Comparison of ENCODE assay signal across 8 cellular contexts in genomic region chr17:64413505-64413904, GRCh38. TPM values are rescaled to one million over a fixed set of nuclear protein-coding genes. Genes with fewer than 3 reads are reported as not detected.
DNase-seq lines count a peak whose midpoint lies in the region; ATAC-seq and TF ChIP-seq lines count a peak whose summit lies in the region.

No MANE protein-coding gene starts in this region.

- peaks cover 34% of the 10 kb centered on the region; the same call in 1 of the 2 replicates for H3K79me2 ChIP-seq in OCI-LY7 (ENCODE audit: insufficient read depth, low read depth, low read length)

- no TSS peak for BruUV-seq in OCI-LY7 (replicated peaks; lab: Mats Ljungman, UMichigan)

- DNase-seq in NCI-H345 (lab: John Stamatoyannopoulos, UW) (peak; percentile 13), NCI-H345 treated with DMSO at 0.1 percent for 48 hours (lab: John Stamatoyannopoulos, UW; ENCODE audit: unreplicated experiment) (no peak), OCI-LY7 (ENCODE audit: low spot score) (peak; percentile 79), spleen (no peak)
- no peak for DNase-seq in stimulated activated CD4-positive, alpha-beta T cell treated with anti-CD3 and anti-CD28 coated beads, Interleukin-1b, Interleukin-23, amount 100 ng/mL, for 48 hours
- no peak for DNase-seq in CD4-positive, alpha-beta T cell
- DNase-seq in activated CD4-positive, alpha-beta T cell treated with anti-CD3 and anti-CD28 coated beads for 36 hours, result no peak

- H3K27ac Mint-ChIP-seq in CD4-positive, alpha-beta T cell, result no peak overlapping the region
- H3K27ac Mint-ChIP-seq in activated CD4-positive, alpha-beta T cell treated with anti-CD3 and anti-CD28 coated beads for 36 hours, result no peak overlapping the region

- H3K4me1 ChIP-seq in OCI-LY7 (ENCODE audit: insufficient read depth, low read length, poor library complexity, severe bottlenecking), result peaks cover 58% of the 10 kb centered on the region
- H3K4me1 ChIP-seq in spleen, result peaks cover 8 to 66% (median 48%) of the 10 kb centered on the region in 6 donors

- peak overlapping the region; percentile 70 for H3K4me3 ChIP-seq in OCI-LY7 (ENCODE audit: low read depth, low read length, poor library complexity, severe bottlenecking)
- H3K4me3 ChIP-seq in spleen, result peak overlapping the region in 7 of 8 donors; percentile 0 to 71 (median 35)

- POLR2A ChIA-PET in OCI-LY7 (lab: Charles Lee), result interaction anchor here (0.5 to 1.8 kb wide), 3 partner anchors 12 to 98 kb away, joined by 4 read pairs; no protein-coding TSS in a partner anchor
- POLR2A ChIA-PET in CD4-positive, alpha-beta T cell (lab: Charles Lee), result interaction anchor here (1.2 to 2.1 kb wide), 3 partner anchors 20 to 93 kb away, joined by 4 to 9 read pairs (median 8); partner anchors contain the start of genes CEP95 and DDX5
- POLR2A ChIA-PET in activated CD4-positive, alpha-beta T cell treated with anti-CD3 and anti-CD28 coated beads for 36 hours (lab: Charles Lee), result no interaction called here

- no peaks in the 10 kb centered on the region for H3K9me3 Mint-ChIP-seq in CD4-positive, alpha-beta T cell
- H3K9me3 Mint-ChIP-seq in activated CD4-positive, alpha-beta T cell treated with anti-CD3 and anti-CD28 coated beads for 36 hours (ENCODE audit: low read depth), result no peaks in the 10 kb centered on the region

- no peaks in the 10 kb centered on the region for H3K36me3 ChIP-seq in OCI-LY7 (ENCODE audit: insufficient read depth, low read length)
- H3K36me3 ChIP-seq in spleen, result no peaks in the 10 kb centered on the region

- H3K36me3 Mint-ChIP-seq in CD4-positive, alpha-beta T cell (ENCODE audit: low read depth), result no peaks in the 10 kb centered on the region
- H3K36me3 Mint-ChIP-seq in activated CD4-positive, alpha-beta T cell treated with anti-CD3 and anti-CD28 coated beads for 36 hours (ENCODE audit: low read depth), result no peaks in the 10 kb centered on the region

- H4K20me1 ChIP-seq in OCI-LY7 (ENCODE audit: insufficient read depth, low read length), result no peaks in the 10 kb centered on the region

- H3K4me3 Mint-ChIP-seq in CD4-positive, alpha-beta T cell, result no peak overlapping the region
- H3K4me3 Mint-ChIP-seq in activated CD4-positive, alpha-beta T cell treated with anti-CD3 and anti-CD28 coated beads for 36 hours, result no peak overlapping the region

- WGBS in spleen, 5 donors, result 28 to 55% (median 31%) methylated on average over 3 of the region's 3 CpGs

- H3K27me3 Mint-ChIP-seq in CD4-positive, alpha-beta T cell, result no peaks in the 10 kb centered on the region
- no peaks in the 10 kb centered on the region for H3K27me3 Mint-ChIP-seq in activated CD4-positive, alpha-beta T cell treated with anti-CD3 and anti-CD28 coated beads for 36 hours

- intact Hi-C loops in OCI-LY7 (cut with micrococcal nuclease; ENCODE audit: unreplicated experiment), result loop anchor here (1.0 to 5.0 kb wide), 2 partner anchors 9 to 266 kb away; no protein-coding TSS in a partner anchor
- intact Hi-C loops in spleen (cut with DNase I; ENCODE audit: low total_unique reads), result no loop called here
- intact Hi-C loops in CD4-positive, alpha-beta T cell (cut with DNase I, micrococcal nuclease), result no loop called here
- intact Hi-C loops in activated CD4-positive, alpha-beta T cell treated with anti-CD3 and anti-CD28 coated beads for 36 hours (cut with DNase I, micrococcal nuclease), result no loop called here

- peak overlapping the region; percentile 86 for H3K27ac ChIP-seq in OCI-LY7 (ENCODE audit: low read depth, low read length, poor library complexity, severe bottlenecking)
- peak overlapping the region; percentile 6 to 89 (median 74) for H3K27ac ChIP-seq in spleen
- no peak overlapping the region for H3K27ac ChIP-seq in CD4-positive, alpha-beta T cell (ENCODE audit: low read depth, low read length)

- CTCF ChIA-PET in OCI-LY7 (lab: Charles Lee; ENCODE audit: unreplicated experiment), result interaction anchor here (1.1 kb wide), 1 partner anchor 95 kb away, joined by 3 read pairs; no protein-coding TSS in a partner anchor
- CTCF ChIA-PET in CD4-positive, alpha-beta T cell (lab: Charles Lee), result no interaction called here
- CTCF ChIA-PET in activated CD4-positive, alpha-beta T cell treated with anti-CD3 and anti-CD28 coated beads for 36 hours (lab: Charles Lee), result interaction anchor here (0.9 to 2.2 kb wide), 4 partner anchors 7 to 107 kb away, joined by 4 to 10 read pairs (median 6); no protein-coding TSS in a partner anchor

- peak overlapping the region; percentile 62; the same call in 1 of the 2 replicates for H2AFZ ChIP-seq in OCI-LY7 (ENCODE audit: low read length)

- peak overlapping the region; percentile 89 for H3K4me2 ChIP-seq in OCI-LY7 (ENCODE audit: low read length)

- no peaks in the 10 kb centered on the region for H3K9me2 ChIP-seq in OCI-LY7 (ENCODE audit: insufficient read depth, low read length)

- peak in 1 of 3 donors; percentile 11 for TF ChIP-seq POLR2A in spleen (IDR thresholded peaks at IDR 0.05)

- TF ChIP-seq CTCF in OCI-LY7 (conservative IDR thresholded peaks at IDR 0.05; ENCODE audit: low read length) (no peak), spleen (IDR thresholded peaks at IDR 0.05 in 8 of 11, conservative IDR thresholded peaks at IDR 0.05 in 3 of 11) (no peak)
- no peak for TF ChIP-seq CTCF in CD4-positive, alpha-beta T cell (IDR thresholded peaks at IDR 0.05)

- no peaks in the 10 kb centered on the region for H3K27me3 ChIP-seq in spleen (replicated peaks in 1 of 7)
- no peaks in the 10 kb centered on the region for H3K27me3 ChIP-seq in CD4-positive, alpha-beta T cell (ENCODE audit: control insufficient read depth, insufficient read depth, low read length)

- peaks cover 21% of the 10 kb centered on the region for H3K4me1 Mint-ChIP-seq in CD4-positive, alpha-beta T cell (ENCODE audit: low read depth)
- peaks cover 10% of the 10 kb centered on the region for H3K4me1 Mint-ChIP-seq in activated CD4-positive, alpha-beta T cell treated with anti-CD3 and anti-CD28 coated beads for 36 hours

- peak; percentile 73 for ATAC-seq in HG02938 (IDR thresholded peaks at IDR 0.05; ENCODE audit: unreplicated experiment)
- no peak for ATAC-seq in CD4-positive, alpha-beta T cell (ENCODE audit: poor library complexity)
- ATAC-seq in activated CD4-positive, alpha-beta T cell treated with anti-CD3 and anti-CD28 coated beads for 36 hours, result no peak

- no peaks in the 10 kb centered on the region for H3K9me3 ChIP-seq in OCI-LY7 (ENCODE audit: low read length)
- no peaks in the 10 kb centered on the region for H3K9me3 ChIP-seq in spleen
- no peaks in the 10 kb centered on the region for H3K9me3 ChIP-seq in CD4-positive, alpha-beta T cell (ENCODE audit: control insufficient read depth, low read length)

RNA-seq across cellular contexts. Expression of gene PECAM1, which starts 22.8 kb away (rescaled TPM):
- 14.1 and 16.6 TPM in 2 replicates for total RNA-seq in OCI-LY7 (2014; rRNA removed; shearing (Covaris generic))
- 25.8 and 28.4 TPM in 2 replicates for total RNA-seq in OCI-LY7 (2022)
- 100 to 1,000 TPM; 184 to 318 (median 215) TPM for total RNA-seq in spleen
- 10 to 100 TPM; 18.5 to 30.3 (median 21.0) TPM for polyA plus RNA-seq in spleen
- 10 to 100 TPM; 20.6 to 20.8 TPM for total RNA-seq in CD4-positive, alpha-beta T cell
- 10 to 100 TPM in 1 of 2 experiments, 1 to 10 TPM in 1; 9.9 to 13.5 TPM for total RNA-seq in activated CD4-positive, alpha-beta T cell treated with anti-CD3 and anti-CD28 coated beads for 36 hours

RNA-seq across cellular contexts. Expression of gene MILR1, which starts 35.4 kb away (rescaled TPM):
- total RNA-seq in OCI-LY7 (2014; rRNA removed; shearing (Covaris generic)), result 68.7 and 73.6 TPM in 2 replicates
- 92.2 and 101 TPM in 2 replicates for total RNA-seq in OCI-LY7 (2022)
- 10 to 100 TPM; 18.9 to 55.0 (median 29.1) TPM for total RNA-seq in spleen
- 10 to 100 TPM; 15.6 to 26.3 (median 15.7) TPM for polyA plus RNA-seq in spleen
- under 1 TPM in 1 of 2 experiments, not detected in 1; 0.30 TPM for total RNA-seq in CD4-positive, alpha-beta T cell
- under 1 TPM in 1 of 2 experiments, not detected in 1; 0.30 TPM for total RNA-seq in activated CD4-positive, alpha-beta T cell treated with anti-CD3 and anti-CD28 coated beads for 36 hours

Comparison
In these comparisons a context has a peak if more than half of its experiments do, and no peak if none do; other contexts are left out.
1. DNase-seq: peak in NCI-H345 (single experiment) and OCI-LY7 (single experiment); none in NCI-H345 treated with DMSO at 0.1 percent for 48 hours (single experiment), spleen (single experiment), stimulated activated CD4-positive, alpha-beta T cell treated with anti-CD3 and anti-CD28 coated beads, Interleukin-1b, Interleukin-23, amount 100 ng/mL, for 48 hours (single experiment), CD4-positive, alpha-beta T cell (0 of 10) and activated CD4-positive, alpha-beta T cell treated with anti-CD3 and anti-CD28 coated beads for 36 hours (single experiment).
2. RNA of gene PECAM1, which starts 22.8 kb away (total RNA-seq): 184 to 318 TPM in spleen; 14.1 to 28.4 TPM in OCI-LY7, 20.6 to 20.8 TPM in CD4-positive, alpha-beta T cell and 9.9 to 13.5 TPM in activated CD4-positive, alpha-beta T cell treated with anti-CD3 and anti-CD28 coated beads for 36 hours; every median in the first group is over 4 times any median in the second.
3. RNA of gene MILR1, which starts 35.4 kb away (total RNA-seq): 68.7 to 101 TPM in OCI-LY7 and 18.9 to 55.0 TPM in spleen; 0.30 TPM in CD4-positive, alpha-beta T cell and 0.30 TPM in activated CD4-positive, alpha-beta T cell treated with anti-CD3 and anti-CD28 coated beads for 36 hours; every median in the first group is over 10 times any median in the second.